Comparison of ENCODE assay signal across 24 cellular contexts in genomic region chr2:143181494-143181893, GRCh38. TPM values are rescaled to one million over a fixed set of nuclear protein-coding genes. Genes with fewer than 3 reads are reported as not detected.
DNase-seq lines count a peak whose midpoint lies in the region; ATAC-seq and TF ChIP-seq lines count a peak whose summit lies in the region.
"Had no signal": no experiment of that assay in that cellular context is flagged by ENCODE, and none has a peak within 500 bp of the region (broad histone marks: within the 10 kb centered on the region; RNA-seq: fewer than 3 reads in every experiment).

No MANE protein-coding gene starts in this region.

- H3K27me3 Mint-ChIP-seq in activated CD4-positive, alpha-beta T cell treated with anti-CD3 and anti-CD28 coated beads, Interleukin-2, amount 10 ng/mL, durations not matched to agents 7 days and 5 days, result no peaks in the 10 kb centered on the region
- H3K27me3 Mint-ChIP-seq in T-helper 17 cell, result no peaks in the 10 kb centered on the region
- no peaks in the 10 kb centered on the region for H3K27me3 Mint-ChIP-seq in central memory CD8-positive, alpha-beta T cell
- no peaks in the 10 kb centered on the region for H3K27me3 Mint-ChIP-seq in activated T-cell treated with anti-CD3 and anti-CD28 coated beads, Interleukin-2, amount 50 U/mL, for 72 hours (ENCODE audit: low read depth)

- no peaks in the 10 kb centered on the region for H3K27me3 ChIP-seq in neutrophil
- H3K27me3 ChIP-seq: BLaER1 treated with 17β-estradiol and CSF1 and Interleukin-3, amounts not matched to agents 10 nM and 100 nM; Peyer's patch had no signal

- CTCF ChIA-PET in activated CD4-positive, alpha-beta T cell treated with anti-CD3 and anti-CD28 coated beads, Interleukin-2, amount 10 ng/mL, durations not matched to agents 7 days and 5 days (lab: Charles Lee), result interaction anchor here (0.6 to 1.4 kb wide), 7 partner anchors 8 to 631 kb away, joined by 3 to 5 read pairs (median 3); no protein-coding TSS in a partner anchor

- no peak overlapping the region for H3K4me3 ChIP-seq in neutrophil (ENCODE audit: low read depth in 1 of 2, low read length in 1 of 2)
- H3K4me3 ChIP-seq: BLaER1 treated with 17β-estradiol and CSF1 and Interleukin-3, amounts not matched to agents 10 nM and 100 nM; GM23338; HAP-1; Peyer's patch had no signal

- H3K4me3 Mint-ChIP-seq in activated CD4-positive, alpha-beta T cell treated with anti-CD3 and anti-CD28 coated beads, Interleukin-2, amount 10 ng/mL, durations not matched to agents 7 days and 5 days, result no peak overlapping the region
- no peak overlapping the region for H3K4me3 Mint-ChIP-seq in T-helper 17 cell
- no peak overlapping the region for H3K4me3 Mint-ChIP-seq in central memory CD8-positive, alpha-beta T cell
- no peak overlapping the region for H3K4me3 Mint-ChIP-seq in activated T-cell treated with anti-CD3 and anti-CD28 coated beads, Interleukin-2, amount 50 U/mL, for 72 hours
- H3K4me3 Mint-ChIP-seq: GM23338 had no signal

- DNase-seq in activated CD4-positive, alpha-beta T cell treated with anti-CD3 and anti-CD28 coated beads, Interleukin-2, amount 10 ng/mL, durations not matched to agents 7 days and 5 days, result no peak
- DNase-seq in activated CD4-positive, alpha-beta T cell treated with anti-CD3 and anti-CD28 coated beads for 48 hours, result no peak
- DNase-seq in T-helper 17 cell (no peak), NCI-H128 (lab: John Stamatoyannopoulos, UW; ENCODE audit: unreplicated experiment) (no peak), amygdala (lab: John Stamatoyannopoulos, UW) (no peak)
- no peak for DNase-seq in central memory CD8-positive, alpha-beta T cell (ENCODE audit: low spot score in 2 of 2)
- no peak for DNase-seq in activated T-cell treated with anti-CD3 and anti-CD28 coated beads, Interleukin-2, amount 50 U/mL, for 72 hours
- DNase-seq: ACHN, IMR-90, MV-4-11, NCI-H1105 treated with DMSO at 0.1 percent for 48 hours, NCI-H1694, NCI-H2081, NCI-H2171, NCI-H345, NCI-H524, NCI-H774, Peyer's patch had no signal

- no peak for TF ChIP-seq CTCF in neutrophil (IDR thresholded peaks at IDR 0.05)

- H3K4me1 Mint-ChIP-seq in activated CD4-positive, alpha-beta T cell treated with anti-CD3 and anti-CD28 coated beads, Interleukin-2, amount 10 ng/mL, durations not matched to agents 7 days and 5 days, result peaks cover 59% of the 10 kb centered on the region
- peaks cover 45% of the 10 kb centered on the region for H3K4me1 Mint-ChIP-seq in T-helper 17 cell
- peaks cover 62% of the 10 kb centered on the region for H3K4me1 Mint-ChIP-seq in central memory CD8-positive, alpha-beta T cell
- peaks cover 42% of the 10 kb centered on the region for H3K4me1 Mint-ChIP-seq in activated T-cell treated with anti-CD3 and anti-CD28 coated beads, Interleukin-2, amount 50 U/mL, for 72 hours (ENCODE audit: low read depth)
- H3K4me1 Mint-ChIP-seq: GM23338 had no signal

- H3K9me3 Mint-ChIP-seq in activated CD4-positive, alpha-beta T cell treated with anti-CD3 and anti-CD28 coated beads, Interleukin-2, amount 10 ng/mL, durations not matched to agents 7 days and 5 days, result peaks cover 6% of the 10 kb centered on the region
- no peaks in the 10 kb centered on the region for H3K9me3 Mint-ChIP-seq in central memory CD8-positive, alpha-beta T cell
- H3K9me3 Mint-ChIP-seq in activated T-cell treated with anti-CD3 and anti-CD28 coated beads, Interleukin-2, amount 50 U/mL, for 72 hours, result peaks cover 3% of the 10 kb centered on the region in 2 donors

- POLR2A ChIA-PET in activated CD4-positive, alpha-beta T cell treated with anti-CD3 and anti-CD28 coated beads, Interleukin-2, amount 10 ng/mL, durations not matched to agents 7 days and 5 days (lab: Charles Lee), result no interaction called here

- no peak for ATAC-seq in T-helper 17 cell
- ATAC-seq in central memory CD8-positive, alpha-beta T cell (replicated peaks; ENCODE audit: extremely low read depth, poor library complexity, severe bottlenecking), result no peak
- no peak for ATAC-seq in activated T-cell treated with anti-CD3 and anti-CD28 coated beads, Interleukin-2, amount 50 U/mL, for 72 hours (replicated peaks in 1 of 2)
- ATAC-seq: GM23338, SK-N-SH treated with all-trans-retinoic acid at 6 μM for 48 hours had no signal

- H3K9me3 ChIP-seq in T-helper 17 cell (ENCODE audit: control insufficient read depth, low read length, poor library complexity, severe bottlenecking), result no peaks in the 10 kb centered on the region
- H3K9me3 ChIP-seq in neutrophil, result no peaks in the 10 kb centered on the region
- H3K9me3 ChIP-seq: Peyer's patch had no signal

- H3K36me3 ChIP-seq in neutrophil, result no peaks in the 10 kb centered on the region
- H3K36me3 ChIP-seq: HAP-1, Peyer's patch had no signal

- H3K36me3 Mint-ChIP-seq in activated CD4-positive, alpha-beta T cell treated with anti-CD3 and anti-CD28 coated beads, Interleukin-2, amount 10 ng/mL, durations not matched to agents 7 days and 5 days (ENCODE audit: low read depth), result peaks cover 64% of the 10 kb centered on the region
- H3K36me3 Mint-ChIP-seq in T-helper 17 cell (ENCODE audit: low read depth), result peaks cover 5% of the 10 kb centered on the region
- peaks cover 10% of the 10 kb centered on the region for H3K36me3 Mint-ChIP-seq in central memory CD8-positive, alpha-beta T cell (ENCODE audit: insufficient read depth)
- peaks cover 7 to 20% of the 10 kb centered on the region in 2 donors for H3K36me3 Mint-ChIP-seq in activated T-cell treated with anti-CD3 and anti-CD28 coated beads, Interleukin-2, amount 50 U/mL, for 72 hours (ENCODE audit: insufficient read depth in 2 of 2)

- peaks cover 28 to 35% of the 10 kb centered on the region in 2 experiments for H3K4me1 ChIP-seq in neutrophil (ENCODE audit: control insufficient read depth in 1 of 2, insufficient read depth in 1 of 2, low read depth in 1 of 2, low read length in 1 of 2)
- H3K4me1 ChIP-seq: HAP-1, Peyer's patch had no signal

- H3K27ac Mint-ChIP-seq in activated CD4-positive, alpha-beta T cell treated with anti-CD3 and anti-CD28 coated beads, Interleukin-2, amount 10 ng/mL, durations not matched to agents 7 days and 5 days, result peak overlapping the region; percentile 10
- H3K27ac Mint-ChIP-seq in T-helper 17 cell, result peak overlapping the region; percentile 57
- peak overlapping the region; percentile 1 for H3K27ac Mint-ChIP-seq in central memory CD8-positive, alpha-beta T cell (ENCODE audit: low read depth)
- H3K27ac Mint-ChIP-seq in activated T-cell treated with anti-CD3 and anti-CD28 coated beads, Interleukin-2, amount 50 U/mL, for 72 hours, result no peak overlapping the region
- H3K27ac Mint-ChIP-seq: GM23338 had no signal

- peak overlapping the region; percentile 65 for H3K27ac ChIP-seq in neutrophil
- H3K27ac ChIP-seq: 22Rv1; BLaER1 treated with 17β-estradiol and CSF1 and Interleukin-3, amounts not matched to agents 10 nM and 100 nM; Peyer's patch had no signal

RNA-seq across cellular contexts. Expression of gene ARHGAP15, which starts 52.3 kb away (rescaled TPM):
- 100 to 1,000 TPM; 189 to 197 TPM for total RNA-seq in activated CD4-positive, alpha-beta T cell treated with anti-CD3 and anti-CD28 coated beads, Interleukin-2, amount 10 ng/mL, durations not matched to agents 7 days and 5 days
- 100 to 1,000 TPM; 277 to 309 TPM for total RNA-seq in T-helper 17 cell
- 100 to 1,000 TPM in 1 of 2 donors, 10 to 100 TPM in 1; 94.6 to 111 TPM for total RNA-seq in activated T-cell treated with anti-CD3 and anti-CD28 coated beads, Interleukin-2, amount 50 U/mL, for 72 hours
- total RNA-seq: GM23338, IMR-90 had no signal
